ENCODE assay signal across 11 cellular contexts in the genomic region with DNA sequence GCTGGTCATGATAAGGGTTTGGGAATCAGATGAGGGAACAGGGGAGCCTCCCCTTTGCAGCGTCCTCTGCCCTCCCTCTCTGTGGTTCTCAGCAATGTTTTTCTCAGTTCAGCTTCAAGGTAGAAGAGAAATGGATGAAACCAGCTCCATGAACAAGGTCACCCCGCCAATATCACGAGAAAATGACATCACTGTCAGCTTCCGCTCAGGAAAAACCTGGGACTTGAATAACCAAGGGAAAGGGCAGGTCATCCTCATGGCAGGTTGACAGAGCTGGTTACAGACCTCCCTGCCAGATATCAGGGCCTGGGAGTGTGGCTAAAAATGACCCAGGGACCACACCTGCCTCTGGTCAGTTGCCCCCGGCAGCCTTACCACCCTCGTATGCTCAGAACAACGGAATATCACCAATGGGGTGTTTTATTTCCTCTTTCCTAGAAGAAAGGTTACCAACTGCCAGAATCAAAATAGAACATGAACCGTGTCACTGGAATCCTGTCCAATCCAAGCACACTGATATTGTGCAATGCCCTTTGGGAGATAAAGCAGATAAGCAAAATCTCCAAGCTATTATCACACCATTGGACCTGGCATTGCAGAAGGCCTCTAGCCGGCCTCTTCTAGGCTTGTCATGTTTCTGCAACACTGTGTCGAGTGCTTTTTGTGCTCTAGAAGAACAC. TPM values are rescaled to one million over a fixed set of nuclear protein-coding genes. Genes with fewer than 3 reads are reported as not detected.
DNase-seq lines count a peak whose midpoint lies in the region; ATAC-seq and TF ChIP-seq lines count a peak whose summit lies in the region.
"Had no signal": no experiment of that assay in that cellular context is flagged by ENCODE, and none has a peak within 500 bp of the region (broad histone marks: within the 10 kb centered on the region; RNA-seq: fewer than 3 reads in every experiment).

No MANE protein-coding gene starts in this region.

- 68 to 73% (median 69%) methylated on average over 10 of the region's 10 CpGs for WGBS in ovary, 3 donors

- ATAC-seq in HG03565 (IDR thresholded peaks at IDR 0.05; ENCODE audit: unreplicated experiment) (no peak), HG02852 (IDR thresholded peaks at IDR 0.05; ENCODE audit: unreplicated experiment) (no peak)
- ATAC-seq: esophagus mucosa had no signal

- TF ChIP-seq CTCF in fibroblast of villous mesenchyme (IDR thresholded peaks at IDR 0.05; ENCODE audit: insufficient read depth, low read depth, low read length) (no peak), ovary (IDR thresholded peaks at IDR 0.05) (no peak)

- intact Hi-C loops in ovary (cut with DNase I): loop anchor here (5.0 to 10.0 kb wide), 7 partner anchors 50 to 720 kb away; partner anchors contain the start of gene SLC6A6 (in 2 of the 4)

- no peak overlapping the region for H3K4me3 ChIP-seq in fibroblast of villous mesenchyme (ENCODE audit: low read depth, low read length)
- no peak overlapping the region for H3K4me3 ChIP-seq in ovary

- no peaks in the 10 kb centered on the region for H3K36me3 ChIP-seq in ovary

- no peaks in the 10 kb centered on the region for H3K9me3 ChIP-seq in ovary

- peak; percentile 2 for TF ChIP-seq EP300 in ovary (IDR thresholded peaks at IDR 0.05)

- H3K27me3 ChIP-seq in ovary: no peaks in the 10 kb centered on the region

- DNase-seq in EL (peak; percentile 60), SIG-M5 (lab: John Stamatoyannopoulos, UW) (peak; percentile 84), fibroblast of villous mesenchyme (ENCODE audit: low read depth) (peak; percentile 84), ovary (peak in 1 of 5 donors; percentile 51), activated gamma-delta T cell (lab: John Stamatoyannopoulos, UW) (no peak), AG08396 (ENCODE audit: low spot score) (no peak)
- DNase-seq: mesendoderm, NCI-H1092 treated with DMSO at 0.1 percent for 48 hours had no signal

- no peak overlapping the region for H3K27ac ChIP-seq in ovary

- H3K4me1 ChIP-seq in ovary (ENCODE audit: insufficient read depth): peaks cover 20% of the 10 kb centered on the region

- TF ChIP-seq POLR2A in ovary (IDR thresholded peaks at IDR 0.05): no peak

RNA-seq across cellular contexts. Expression of gene LSM3, which starts 26.1 kb away (rescaled TPM):
- 5.5 and 7.3 TPM in 2 replicates for total RNA-seq in fibroblast of villous mesenchyme
- total RNA-seq in ovary: 10 to 100 TPM in 3 of 7 donors, 1 to 10 TPM in 4; 7.9 to 12.0 (median 9.7) TPM
- 10 to 100 TPM; 11.2 to 18.6 TPM for polyA plus RNA-seq in ovary

RNA-seq across cellular contexts. Expression of gene XPC, which starts 26.3 kb away (rescaled TPM):
- total RNA-seq in fibroblast of villous mesenchyme: 33.5 and 54.4 TPM in 2 replicates
- total RNA-seq in ovary: 10 to 100 TPM; 38.7 to 50.8 (median 40.6) TPM
- 10 to 100 TPM; 36.2 to 63.1 TPM for polyA plus RNA-seq in ovary

Comparison
In these comparisons a context has a peak if more than half of its experiments do, and no peak if none do; other contexts are left out.
1. DNase-seq: peak in EL (single experiment), SIG-M5 (single experiment) and fibroblast of villous mesenchyme (single experiment); none in activated gamma-delta T cell (single experiment) and AG08396 (single experiment).